Comparison of ENCODE assay signal across 10 cellular contexts in the genomic region with DNA sequence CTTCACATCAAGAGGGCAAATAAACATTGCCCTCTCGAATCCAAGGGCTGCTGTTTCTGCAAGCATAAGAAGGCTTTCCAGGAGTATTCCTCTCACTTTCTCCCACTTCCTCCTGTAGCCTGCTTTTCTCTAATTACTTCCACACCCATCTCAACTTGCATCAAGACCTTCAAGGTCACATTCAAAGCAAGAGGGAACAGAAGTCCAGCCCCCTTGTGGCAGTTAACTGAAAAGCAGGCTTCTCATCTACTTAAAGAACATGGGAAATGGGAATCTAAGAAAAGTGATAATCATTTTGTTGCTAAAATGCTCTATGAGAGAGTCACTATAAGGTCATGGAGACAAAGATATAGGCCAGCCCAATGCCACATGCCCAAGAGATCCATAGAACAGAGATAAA.
DNase-seq lines count a peak whose midpoint lies in the region; ATAC-seq, FAIRE-seq and TF ChIP-seq lines count a peak whose summit lies in the region.
"Had no signal": no experiment of that assay in that cellular context is flagged by ENCODE, and none has a peak within 500 bp of the region (broad histone marks: within the 10 kb centered on the region; RNA-seq: fewer than 3 reads in every experiment).

No MANE protein-coding gene starts in this region.

- no peak for DNase-seq in GM10266 (ENCODE audit: extremely low spot score)
- DNase-seq in SK-MEL-5 (ENCODE audit: low read depth, low spot score), result peak; percentile 55
- no peak for DNase-seq in keratinocyte (ENCODE audit: low read depth, low spot score)
- DNase-seq in NCI-H526 treated with DMSO at 0.1 percent for 48 hours (lab: John Stamatoyannopoulos, UW), result no peak
- no peak for DNase-seq in stimulated activated CD4-positive, alpha-beta T cell treated with anti-CD3 and anti-CD28 coated beads, Interleukin-2, amount 100 ng/mL, for 48 hours
- DNase-seq in T-helper 1 cell, result no peak
- DNase-seq in effector CD4-positive, alpha-beta T cell, result no peak
- DNase-seq: activated B cell treated with CpG ODN at 0.5 μM for 24 hours, KG1 had no signal

- no peaks in the 10 kb centered on the region for H4K20me1 ChIP-seq in keratinocyte (ENCODE audit: control insufficient read depth, extremely low read depth, insufficient read depth, low read length)

- TF ChIP-seq CTCF in GM10266 (IDR thresholded peaks at IDR 0.05; ENCODE audit: control insufficient read depth, insufficient read depth, low read depth, missing control alignments) (peak; percentile 24), keratinocyte (optimal IDR thresholded peaks at IDR 0.05 in 1 of 3, IDR thresholded peaks at IDR 0.05 in 1 of 3, conservative IDR thresholded peaks at IDR 0.05 in 1 of 3; ENCODE audit: extremely low read depth in 1 of 3, insufficient read depth in 2 of 3, low read length in 3 of 3) (peak; percentile 18 to 49 (median 44))

- no peaks in the 10 kb centered on the region for H3K79me2 ChIP-seq in keratinocyte (ENCODE audit: control insufficient read depth, insufficient read depth, low read length)

- H3K27ac ChIP-seq in keratinocyte (ENCODE audit: control insufficient read depth, insufficient read depth, low read length), result no peak overlapping the region

- no peak overlapping the region for H3K9ac ChIP-seq in keratinocyte (ENCODE audit: control insufficient read depth, extremely low read depth, insufficient read depth, low read length)

- ATAC-seq in HG02885 (IDR thresholded peaks at IDR 0.05; ENCODE audit: poor library complexity, unreplicated experiment), result peak; percentile 75

- no peaks in the 10 kb centered on the region for H3K27me3 ChIP-seq in keratinocyte (ENCODE audit: control insufficient read depth, extremely low read depth, insufficient read depth, low read length)

- H3K9me3 ChIP-seq in keratinocyte (ENCODE audit: control insufficient read depth, low read depth, low read length), result no peaks in the 10 kb centered on the region

- no peaks in the 10 kb centered on the region for H3K9me1 ChIP-seq in keratinocyte (ENCODE audit: control insufficient read depth, extremely low read depth, insufficient read depth, low read length)

- H2AFZ ChIP-seq in keratinocyte (ENCODE audit: control insufficient read depth, low read length), result no peak overlapping the region

- no peak overlapping the region for H3K4me2 ChIP-seq in keratinocyte (ENCODE audit: control insufficient read depth, extremely low read depth, insufficient read depth, low read depth, low read length)

- no peaks in the 10 kb centered on the region for H3K36me3 ChIP-seq in keratinocyte (ENCODE audit: control insufficient read depth in 2 of 2, extremely low read depth in 1 of 2, insufficient read depth in 2 of 2, low read length in 2 of 2)

- in situ Hi-C loops in SK-MEL-5 (cut with HindIII; ENCODE audit: low pct_unique_long_range_greater_than_20kb, low sequenced_read_pairs), result no loop called here

- dilution Hi-C loops in keratinocyte (cut with MboI; ENCODE audit: extremely low pct_ligation_motif_present, low sequenced_read_pairs), result no loop called here

- H3K4me1 ChIP-seq in keratinocyte (ENCODE audit: control insufficient read depth, extremely low read depth, insufficient read depth, low read length), result no peaks in the 10 kb centered on the region

- no peak overlapping the region for H3K4me3 ChIP-seq in keratinocyte (ENCODE audit: control insufficient read depth in 2 of 3, extremely low read depth in 1 of 3, insufficient read depth in 2 of 3, low read depth in 1 of 3, low read length in 3 of 3)

- no peak for FAIRE-seq in keratinocyte (lab: Jason Lieb, UNC)
